In the genomic region with DNA sequence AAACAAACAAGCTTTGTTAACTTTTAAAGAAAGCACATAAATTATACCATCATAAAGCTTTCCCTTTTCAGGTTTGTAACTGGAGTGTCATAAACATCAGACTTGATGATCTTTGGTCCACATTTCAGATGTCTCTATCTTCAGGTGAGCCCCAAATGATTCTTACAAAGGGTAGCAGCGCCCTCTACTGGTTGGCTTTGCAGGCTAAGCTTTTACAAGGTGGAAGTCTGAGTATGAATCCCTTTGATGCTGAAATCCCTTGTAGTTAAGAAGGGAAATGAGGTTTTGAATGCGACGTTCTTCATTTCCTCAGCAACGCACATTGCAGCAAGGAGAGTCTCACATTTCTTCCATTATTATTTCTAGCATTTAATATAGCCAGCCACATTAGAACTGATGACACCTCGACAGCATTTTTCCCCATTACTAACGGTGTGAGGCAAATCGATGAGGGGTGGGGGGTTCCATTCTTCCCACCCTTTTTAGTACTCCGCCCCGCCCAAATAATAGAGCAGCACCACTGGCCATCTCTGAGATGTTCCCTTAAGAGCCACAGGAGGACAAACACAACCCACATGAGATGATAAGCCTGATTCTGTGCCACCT, we compare ENCODE assay signal across 9 cellular contexts.
DNase-seq lines count a peak whose midpoint lies in the region; ATAC-seq and TF ChIP-seq lines count a peak whose summit lies in the region.
"Had no signal": no experiment of that assay in that cellular context is flagged by ENCODE, and none has a peak within 500 bp of the region (broad histone marks: within the 10 kb centered on the region; RNA-seq: fewer than 3 reads in every experiment).

No MANE protein-coding gene starts in this region.

- no peak overlapping the region for H2AK5ac ChIP-seq in neuronal stem cell (ENCODE audit: low read depth, low read length)

- DNase-seq in DMS153 treated with DMSO at 0.1 percent for 48 hours (lab: John Stamatoyannopoulos, UW; ENCODE audit: unreplicated experiment) (peak; percentile 83), HT1080 (ENCODE audit: low read depth) (peak; percentile 65), NT2/D1 (ENCODE audit: low read depth, low spot score) (peak; percentile 70), esophagus squamous epithelium (lab: John Stamatoyannopoulos, UW) (no peak), neuronal stem cell (ENCODE audit: low spot score) (peak; percentile 83), testis (peak; percentile 92)
- peak; percentile 76 for DNase-seq in activated CD8-positive, alpha-beta memory T cell treated with anti-CD3 and anti-CD28 coated beads, Interleukin-2, amount 50 U/mL, for 4 hours

- H2BK5ac ChIP-seq in neuronal stem cell (ENCODE audit: low read length) = no peak overlapping the region

- H3K36me3 ChIP-seq in NT2/D1 (ENCODE audit: insufficient read depth, insufficient read length, low read length) = no peaks in the 10 kb centered on the region
- no peaks in the 10 kb centered on the region for H3K36me3 ChIP-seq in esophagus squamous epithelium
- H3K36me3 ChIP-seq in neuronal stem cell (replicated peaks in 1 of 2; ENCODE audit: control insufficient read depth in 2 of 2, insufficient read depth in 2 of 2, low read length in 2 of 2) = no peaks in the 10 kb centered on the region
- H3K36me3 ChIP-seq in testis (ENCODE audit: low read depth, missing control alignments) = no peaks in the 10 kb centered on the region

- no peak overlapping the region for H3K4me2 ChIP-seq in neuronal stem cell (ENCODE audit: insufficient read depth, low read length, poor library complexity, severe bottlenecking)

- intact Hi-C loops in esophagus squamous epithelium (cut with DNase I) (no loop called here), testis (cut with DNase I; ENCODE audit: low total_unique reads) (no loop called here)

- no peak overlapping the region for H4K8ac ChIP-seq in neuronal stem cell (ENCODE audit: low read depth, low read length)

- H3K79me1 ChIP-seq in neuronal stem cell (ENCODE audit: low read depth, low read length) = no peaks in the 10 kb centered on the region

- no peak overlapping the region for H3K4ac ChIP-seq in neuronal stem cell (ENCODE audit: low read length)

- TF ChIP-seq CTCF in esophagus squamous epithelium (IDR thresholded peaks at IDR 0.05) (peak; percentile 38 to 81 (median 64)), testis (IDR thresholded peaks at IDR 0.05) (peak; percentile 48 to 65 (median 49))

- H3K4me3 ChIP-seq in NT2/D1 (ENCODE audit: insufficient read length, low read depth) = no peak overlapping the region
- no peak overlapping the region for H3K4me3 ChIP-seq in esophagus squamous epithelium
- H3K4me3 ChIP-seq in neuronal stem cell (ENCODE audit: low read length in 2 of 2) = no peak overlapping the region
- H3K4me3 ChIP-seq in testis = no peak overlapping the region

- H3K9ac ChIP-seq in NT2/D1 (ENCODE audit: insufficient read length, low read depth) = no peak overlapping the region
- no peak overlapping the region for H3K9ac ChIP-seq in neuronal stem cell (ENCODE audit: low read depth, low read length, poor library complexity)

- H3K14ac ChIP-seq in neuronal stem cell (ENCODE audit: low read length) = no peak overlapping the region

- no peak overlapping the region for H3K18ac ChIP-seq in neuronal stem cell (ENCODE audit: low read length)

- H2BK120ac ChIP-seq in neuronal stem cell (ENCODE audit: low read depth, low read length) = no peak overlapping the region

- no peak for TF ChIP-seq POLR2A in esophagus squamous epithelium (IDR thresholded peaks at IDR 0.05)
- TF ChIP-seq POLR2A in testis (IDR thresholded peaks at IDR 0.05) = no peak

- H2AFZ ChIP-seq in neuronal stem cell (ENCODE audit: low read length) = no peak overlapping the region

- H3K4me1 ChIP-seq in NT2/D1 (ENCODE audit: insufficient read depth, insufficient read length) (no peaks in the 10 kb centered on the region), esophagus squamous epithelium (no peaks in the 10 kb centered on the region), neuronal stem cell (ENCODE audit: control insufficient read depth in 2 of 2, insufficient read depth in 1 of 2, low read depth in 1 of 2, low read length in 2 of 2) (no peaks in the 10 kb centered on the region), testis (no peaks in the 10 kb centered on the region)

- H3K27me3 ChIP-seq in NT2/D1 (ENCODE audit: insufficient read depth, insufficient read length) = no peaks in the 10 kb centered on the region
- no peaks in the 10 kb centered on the region for H3K27me3 ChIP-seq in esophagus squamous epithelium
- H3K27me3 ChIP-seq in neuronal stem cell (ENCODE audit: control insufficient read depth in 3 of 3, insufficient read depth in 3 of 3, low read depth in 1 of 3, low read length in 3 of 3) = no peaks in the 10 kb centered on the region
- H3K27me3 ChIP-seq in testis = no peaks in the 10 kb centered on the region

- H3K27ac ChIP-seq in esophagus squamous epithelium (no peak overlapping the region), neuronal stem cell (replicated peaks; ENCODE audit: low read length) (no peak overlapping the region), testis (no peak overlapping the region)
- H3K27ac ChIP-seq: epithelial cell of prostate had no signal

- peak; percentile 76 for ATAC-seq in GM21423 (IDR thresholded peaks at IDR 0.05; ENCODE audit: unreplicated experiment)

- peaks cover 5% of the 10 kb centered on the region; the same call in 1 of the 2 replicates for H3K9me3 ChIP-seq in NT2/D1 (ENCODE audit: insufficient read depth, low read length)
- H3K9me3 ChIP-seq in esophagus squamous epithelium = no peaks in the 10 kb centered on the region
- H3K9me3 ChIP-seq in neuronal stem cell (replicated peaks in 1 of 2; ENCODE audit: control insufficient read depth in 2 of 2, insufficient read depth in 1 of 2, low read depth in 1 of 2, low read length in 2 of 2) = no peaks in the 10 kb centered on the region
- H3K9me3 ChIP-seq in testis = no peaks in the 10 kb centered on the region

- H2BK12ac ChIP-seq in neuronal stem cell (ENCODE audit: low read length) = no peak overlapping the region

- no peak overlapping the region for H2BK15ac ChIP-seq in neuronal stem cell (ENCODE audit: low read length)

- no peak overlapping the region for H3K23ac ChIP-seq in neuronal stem cell (ENCODE audit: low read depth, low read length, poor library complexity)

- H4K91ac ChIP-seq in neuronal stem cell (ENCODE audit: low read depth, low read length, poor library complexity) = no peak overlapping the region

- WGBS in esophagus squamous epithelium, 2 donors = 9 to 35% methylated on average over 6 to 9 of the region's 9 CpGs
- WGBS in neuronal stem cell (ENCODE audit: extremely low coverage in 2 of 2, insufficient read length in 2 of 2, insufficient replicate concordance in 1 of 2), 2 donors = no CpG with 5 or more reads among the region's 9 CpGs
- WGBS in testis, 2 donors = 19 to 23% methylated on average over 9 of the region's 9 CpGs
